Comparison of ENCODE assay signal across 21 cellular contexts in genomic region chr2:97659256-97660043, GRCh38. TPM values are rescaled to one million over a fixed set of nuclear protein-coding genes. Genes with fewer than 3 reads are reported as not detected.
"Had no signal": no experiment of that assay in that cellular context is flagged by ENCODE, and none has a peak within 500 bp of the region (broad histone marks: within the 10 kb centered on the region; RNA-seq: fewer than 3 reads in every experiment).

No MANE protein-coding gene starts in this region.

- H3K27me3 ChIP-seq: body of pancreas, cardiac muscle cell, foreskin keratinocyte, neural progenitor cell, spleen, tibial artery had no signal

- H3K4me2 ChIP-seq: neural progenitor cell had no signal

- H3K27me3 Mint-ChIP-seq: activated CD4-positive, alpha-beta memory T cell treated with anti-CD3 and anti-CD28 coated beads for 36 hours; activated CD8-positive, alpha-beta memory T cell treated with anti-CD3 and anti-CD28 coated beads, Interleukin-2, amount 10 ng/mL, durations not matched to agents 7 days and 5 days; naive thymus-derived CD8-positive, alpha-beta T cell; progenitor cell of endocrine pancreas; stimulated activated naive CD8-positive, alpha-beta T cell treated with anti-CD3 and anti-CD28 coated beads, Interleukin-15, Interleukin-2, amounts not matched to agents 100 ng/mL and 50 ng/mL, for 24 hours had no signal

- ATAC-seq: activated CD8-positive, alpha-beta memory T cell treated with anti-CD3 and anti-CD28 coated beads, Interleukin-2, amount 10 ng/mL, durations not matched to agents 7 days and 5 days; body of pancreas; foreskin keratinocyte; left lobe of liver; lower lobe of right lung; naive thymus-derived CD8-positive, alpha-beta T cell had no signal

- H3K4me3 ChIP-seq: body of pancreas, cardiac muscle cell, lower lobe of right lung, neural progenitor cell, spleen, tibial artery had no signal

- H3K36me3 ChIP-seq: neural progenitor cell had no signal

- H3K9me3 Mint-ChIP-seq: activated CD4-positive, alpha-beta memory T cell treated with anti-CD3 and anti-CD28 coated beads for 36 hours; naive thymus-derived CD8-positive, alpha-beta T cell; stimulated activated naive CD8-positive, alpha-beta T cell treated with anti-CD3 and anti-CD28 coated beads, Interleukin-15, Interleukin-2, amounts not matched to agents 100 ng/mL and 50 ng/mL, for 24 hours had no signal

- H3K4me3 Mint-ChIP-seq: activated CD4-positive, alpha-beta memory T cell treated with anti-CD3 and anti-CD28 coated beads for 36 hours; activated CD8-positive, alpha-beta memory T cell treated with anti-CD3 and anti-CD28 coated beads, Interleukin-2, amount 10 ng/mL, durations not matched to agents 7 days and 5 days; stimulated activated naive CD8-positive, alpha-beta T cell treated with anti-CD3 and anti-CD28 coated beads, Interleukin-15, Interleukin-2, amounts not matched to agents 100 ng/mL and 50 ng/mL, for 24 hours had no signal

- H3K27ac ChIP-seq: body of pancreas, cardiac muscle cell, foreskin keratinocyte, lower lobe of right lung, neural progenitor cell, tibial artery had no signal

- H2AFZ ChIP-seq: neural progenitor cell had no signal

- H3K9ac ChIP-seq: neural progenitor cell had no signal

- H3K4me1 ChIP-seq: foreskin keratinocyte had no signal

- DNase-seq: activated CD4-positive, alpha-beta memory T cell treated with anti-CD3 and anti-CD28 coated beads for 36 hours; activated CD8-positive, alpha-beta memory T cell treated with anti-CD3 and anti-CD28 coated beads, Interleukin-2, amount 10 ng/mL, durations not matched to agents 7 days and 5 days; activated T-cell treated with anti-CD3 and anti-CD28 coated beads for 4 hours; anterior cingulate cortex; body of pancreas; effector CD4-positive, alpha-beta T cell; foreskin keratinocyte; lower lobe of right lung; naive thymus-derived CD8-positive, alpha-beta T cell; retina; spleen; stimulated activated CD4-positive, alpha-beta T cell treated with anti-CD3 and anti-CD28 coated beads, Interleukin-4, amount 100 ng/mL, for 1 hour; T-helper 1 cell; T-helper 9 cell; tibial artery had no signal

- H3K9me3 ChIP-seq: body of pancreas, lower lobe of right lung had no signal

- FAIRE-seq: kidney had no signal

- H3K27ac Mint-ChIP-seq: activated CD4-positive, alpha-beta memory T cell treated with anti-CD3 and anti-CD28 coated beads for 36 hours; neural progenitor cell; progenitor cell of endocrine pancreas had no signal

RNA-seq across cellular contexts. Expression of gene ZAP70, which starts 53.9 kb away (rescaled TPM):
- total RNA-seq: foreskin keratinocyte had no signal
